8 cellular contexts compared by ENCODE assay signal in the genomic region with DNA sequence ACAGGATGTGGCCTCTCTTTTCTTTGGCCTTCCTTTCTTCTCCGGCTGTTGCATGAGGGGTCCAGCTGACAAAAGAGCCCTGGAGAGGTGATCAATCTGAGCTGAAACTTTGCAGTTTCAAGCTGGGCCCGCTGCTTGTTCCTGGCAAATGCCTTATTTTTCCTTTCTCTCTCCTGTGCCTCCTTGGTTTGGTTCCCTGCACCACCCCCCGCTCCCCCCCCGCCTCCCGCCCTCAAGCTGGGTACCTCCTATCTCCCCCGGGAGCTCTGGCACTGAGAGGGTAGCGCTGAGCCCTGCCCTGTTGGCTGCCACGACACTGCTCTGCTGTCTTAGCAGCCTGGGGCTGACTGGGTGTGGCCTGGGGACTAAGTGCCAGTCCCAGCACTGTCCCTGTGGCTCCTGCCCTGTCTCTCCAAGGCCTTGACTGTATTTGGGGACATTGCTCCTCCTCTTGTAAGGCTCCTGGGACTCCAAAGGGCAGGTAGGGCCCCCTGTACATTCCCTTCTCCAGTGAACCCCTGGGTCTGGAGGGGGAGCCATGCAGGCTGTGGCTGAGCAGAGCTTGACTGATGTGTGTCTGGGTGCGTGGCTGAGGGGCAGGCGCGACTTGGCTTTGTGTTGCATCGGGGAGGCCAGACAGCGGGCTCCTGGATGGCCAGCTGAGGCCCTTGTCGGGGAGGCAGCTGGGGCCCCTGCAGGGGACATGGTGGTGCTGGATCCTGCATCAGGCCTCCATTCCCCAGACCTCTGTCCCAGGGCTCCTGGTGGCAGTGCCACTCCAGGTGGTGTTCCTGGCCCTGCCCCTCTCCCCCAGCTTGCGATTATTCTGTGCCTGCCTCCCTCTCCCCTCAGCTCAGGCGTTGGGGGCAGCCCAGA.
DNase-seq lines count a peak whose midpoint lies in the region; ATAC-seq and TF ChIP-seq lines count a peak whose summit lies in the region.

No MANE protein-coding gene starts in this region.

- peaks cover 14% of the 10 kb centered on the region for H3K79me2 ChIP-seq in DOHH2 (ENCODE audit: control insufficient read depth, low read length)

- H3K36me3 ChIP-seq in DOHH2 (ENCODE audit: control insufficient read depth, low read length) (no peaks in the 10 kb centered on the region), adipocyte (ENCODE audit: control insufficient read depth, insufficient read depth, low read length, severe bottlenecking) (peaks cover 28% of the 10 kb centered on the region), iPS DF 6.9 (ENCODE audit: control insufficient read depth, insufficient read depth, low read length) (no peaks in the 10 kb centered on the region; the same call in 1 of the 2 replicates)

- H3K27ac ChIP-seq in DOHH2 (ENCODE audit: low read depth, low read length) (no peak overlapping the region), iPS DF 6.9 (ENCODE audit: low read length) (no peak overlapping the region), skin epidermis (peak overlapping the region in 17 of 21 experiments; percentile 10 to 89 (median 76))

- no peaks in the 10 kb centered on the region for H4K20me1 ChIP-seq in DOHH2 (ENCODE audit: control insufficient read depth, insufficient read depth, low read depth, low read length)

- H3F3A ChIP-seq in DOHH2 (ENCODE audit: control insufficient read depth, insufficient read depth) = no peaks in the 10 kb centered on the region

- no CpG with 5 or more reads among the region's 16 CpGs for WGBS in iPS DF 6.9 (ENCODE audit: insufficient coverage, insufficient read length)

- H3K27me3 ChIP-seq in DOHH2 (ENCODE audit: control insufficient read depth, low read length) (no peaks in the 10 kb centered on the region), adipocyte (replicated peaks; ENCODE audit: control insufficient read depth, insufficient read depth, low read length) (no peaks in the 10 kb centered on the region), iPS DF 6.9 (ENCODE audit: control insufficient read depth, insufficient read depth, low read length) (no peaks in the 10 kb centered on the region)

- no peak for ATAC-seq in HG03280 (IDR thresholded peaks at IDR 0.05; ENCODE audit: unreplicated experiment)

- TF ChIP-seq CTCF in DOHH2 (IDR thresholded peaks at IDR 0.05; ENCODE audit: low read depth, low read length, poor library complexity, severe bottlenecking) = no peak

- no peaks in the 10 kb centered on the region for H3K9me2 ChIP-seq in DOHH2 (replicated peaks; ENCODE audit: control insufficient read depth, low read length)

- H3K4me1 ChIP-seq in DOHH2 (ENCODE audit: control insufficient read depth, low read length) = peaks cover 11% of the 10 kb centered on the region
- H3K4me1 ChIP-seq in adipocyte (ENCODE audit: control insufficient read depth, insufficient read depth, low read length) = no peaks in the 10 kb centered on the region
- peaks cover 1% of the 10 kb centered on the region; the same call in 1 of the 2 replicates for H3K4me1 ChIP-seq in iPS DF 6.9 (ENCODE audit: control insufficient read depth, insufficient read depth, low read length)

- peak overlapping the region; percentile 90 for H3K9ac ChIP-seq in adipocyte (ENCODE audit: low read length)

- peak; percentile 48 for DNase-seq in NAMALWA (ENCODE audit: low spot score)
- peak; percentile 56 for DNase-seq in adipocyte (ENCODE audit: low read depth)
- DNase-seq in iPS DF 6.9 (ENCODE audit: low read depth, low spot score) = no peak
- no peak for DNase-seq in NCI-H128 (lab: John Stamatoyannopoulos, UW; ENCODE audit: unreplicated experiment)
- DNase-seq in middle frontal gyrus (ENCODE audit: extremely low spot score, low spot score) = no peak

- H3K4me3 ChIP-seq in DOHH2 (ENCODE audit: low read length) (peak overlapping the region; percentile 80), adipocyte (ENCODE audit: low read length) (peak overlapping the region; percentile 84), iPS DF 6.9 (ENCODE audit: low read length) (peak overlapping the region; percentile 55; the same call in 1 of the 2 replicates), skin epidermis (peak overlapping the region; percentile 34 to 59 (median 55))

- peak overlapping the region; percentile 75 for H3K4me2 ChIP-seq in DOHH2 (ENCODE audit: low read length)

- H3K9me3 ChIP-seq in DOHH2 (ENCODE audit: control insufficient read depth, insufficient read depth, low read length) = no peaks in the 10 kb centered on the region
- no peaks in the 10 kb centered on the region for H3K9me3 ChIP-seq in adipocyte (ENCODE audit: control insufficient read depth, low read length)
- H3K9me3 ChIP-seq in iPS DF 6.9 (ENCODE audit: control insufficient read depth, insufficient read depth, low read length) = no peaks in the 10 kb centered on the region

Comparison
In these comparisons a context has a peak if more than half of its experiments do, and no peak if none do; other contexts are left out.
1. H3K27ac ChIP-seq: peak in skin epidermis (17 of 21); none in DOHH2 (single experiment) and iPS DF 6.9 (single experiment).
2. DNase-seq: peak in NAMALWA (single experiment) and adipocyte (single experiment); none in iPS DF 6.9 (single experiment), NCI-H128 (single experiment) and middle frontal gyrus (single experiment).
3. Peak in every context shown above with its lines, with median percentiles within 50 percentile points of each other: H3K4me3 ChIP-seq.